Comparison of ENCODE assay signal across 8 cellular contexts in genomic region chrX:3712080-3712869, GRCh38. TPM values are rescaled to one million over a fixed set of nuclear protein-coding genes. Genes with fewer than 3 reads are reported as not detected.
DNase-seq lines count a peak whose midpoint lies in the region; ATAC-seq and TF ChIP-seq lines count a peak whose summit lies in the region.

No MANE protein-coding gene starts in this region.

- H3K27ac Mint-ChIP-seq in activated CD4-positive, alpha-beta T cell treated with anti-CD3 and anti-CD28 coated beads for 36 hours: peak overlapping the region; percentile 93

- TF ChIP-seq CTCF in WERI-Rb-1 (IDR thresholded peaks at IDR 0.05; ENCODE audit: low read depth, low read length): no peak

- H3K4me3 Mint-ChIP-seq in activated CD4-positive, alpha-beta T cell treated with anti-CD3 and anti-CD28 coated beads for 36 hours: peak overlapping the region; percentile 93

- POLR2A ChIA-PET in activated CD4-positive, alpha-beta T cell treated with anti-CD3 and anti-CD28 coated beads for 36 hours (lab: Charles Lee): no interaction called here

- no peaks in the 10 kb centered on the region for H3K9me3 Mint-ChIP-seq in activated CD4-positive, alpha-beta T cell treated with anti-CD3 and anti-CD28 coated beads for 36 hours (ENCODE audit: low read depth)

- CTCF ChIA-PET in activated CD4-positive, alpha-beta T cell treated with anti-CD3 and anti-CD28 coated beads for 36 hours (lab: Charles Lee): no interaction called here

- ATAC-seq in activated CD4-positive, alpha-beta T cell treated with anti-CD3 and anti-CD28 coated beads for 36 hours: peak; percentile 2
- peak; percentile 2 for ATAC-seq in HG03064 (IDR thresholded peaks at IDR 0.05; ENCODE audit: low read depth, unreplicated experiment)
- peak; percentile 2 for ATAC-seq in esophagus mucosa
- ATAC-seq in HG03565 (IDR thresholded peaks at IDR 0.05; ENCODE audit: unreplicated experiment): no peak

- intact Hi-C loops in activated CD4-positive, alpha-beta T cell treated with anti-CD3 and anti-CD28 coated beads for 36 hours (cut with DNase I, micrococcal nuclease): loop anchor here in 1 of 2 experiments (5.0 kb wide), 1 partner anchor 60 kb away; no protein-coding TSS in a partner anchor

- H3K4me1 Mint-ChIP-seq in activated CD4-positive, alpha-beta T cell treated with anti-CD3 and anti-CD28 coated beads for 36 hours: peaks cover 19% of the 10 kb centered on the region

- peak; percentile 27 for DNase-seq in activated CD4-positive, alpha-beta T cell treated with anti-CD3 and anti-CD28 coated beads for 36 hours
- DNase-seq in activated CD4-positive, alpha-beta T cell treated with anti-CD3 and anti-CD28 coated beads for 1 hour: no peak
- DNase-seq in WERI-Rb-1: peak; percentile 19
- DNase-seq in effector CD8-positive, alpha-beta T cell (lab: John Stamatoyannopoulos, UW): no peak

- H3K4me1 ChIP-seq in neuron (ENCODE audit: insufficient read depth, low read length): peaks cover 2% of the 10 kb centered on the region

- H2AFZ ChIP-seq in neuron (ENCODE audit: low read depth, low read length): peak overlapping the region; percentile 69

- H3K27me3 Mint-ChIP-seq in activated CD4-positive, alpha-beta T cell treated with anti-CD3 and anti-CD28 coated beads for 36 hours: no peaks in the 10 kb centered on the region

- H3K9me3 ChIP-seq in WERI-Rb-1 (ENCODE audit: severe bottlenecking): no peaks in the 10 kb centered on the region
- no peaks in the 10 kb centered on the region for H3K9me3 ChIP-seq in neuron (ENCODE audit: low read length)

- H3K36me3 Mint-ChIP-seq in activated CD4-positive, alpha-beta T cell treated with anti-CD3 and anti-CD28 coated beads for 36 hours (ENCODE audit: low read depth): no peaks in the 10 kb centered on the region

- H3K4me3 ChIP-seq in WERI-Rb-1 (ENCODE audit: low read depth, low read length) (peak overlapping the region; percentile 93), neuron (ENCODE audit: low read length) (peak overlapping the region; percentile 62)

- H3K36me3 ChIP-seq in WERI-Rb-1 (no peaks in the 10 kb centered on the region), neuron (ENCODE audit: insufficient read depth, low read length) (no peaks in the 10 kb centered on the region)

- H3K27ac ChIP-seq in WERI-Rb-1: peak overlapping the region; percentile 76

- H3K27me3 ChIP-seq in WERI-Rb-1 (ENCODE audit: insufficient read depth, low read depth, severe bottlenecking): no peaks in the 10 kb centered on the region
- H3K27me3 ChIP-seq in neuron (ENCODE audit: insufficient read depth, low read length): no peaks in the 10 kb centered on the region

RNA-seq across cellular contexts. Expression of gene PRKX, which starts 1.2 kb away (rescaled TPM):
- total RNA-seq in activated CD4-positive, alpha-beta T cell treated with anti-CD3 and anti-CD28 coated beads for 36 hours: 10 to 100 TPM; 35.0 to 36.3 TPM
- total RNA-seq in esophagus mucosa: 46.0 TPM

Comparison
In these comparisons a context has a peak if more than half of its experiments do, and no peak if none do; other contexts are left out.
1. DNase-seq: peak in activated CD4-positive, alpha-beta T cell treated with anti-CD3 and anti-CD28 coated beads for 36 hours (single experiment) and WERI-Rb-1 (single experiment); none in activated CD4-positive, alpha-beta T cell treated with anti-CD3 and anti-CD28 coated beads for 1 hour (single experiment) and effector CD8-positive, alpha-beta T cell (single experiment).